ENCODE assay signal across 10 cellular contexts in genomic region chr17:8807070-8807550, GRCh38. TPM values are rescaled to one million over a fixed set of nuclear protein-coding genes. Genes with fewer than 3 reads are reported as not detected.
A peak's percentile ranks its signal among the peaks of the same experiment; 100 is the strongest.
DNase-seq lines count a peak whose midpoint lies in the region; ATAC-seq, FAIRE-seq and TF ChIP-seq lines count a peak whose summit lies in the region.
"Had no signal": no experiment of that assay in that cellular context is flagged by ENCODE, and none has a peak within 500 bp of the region (broad histone marks: within the 10 kb centered on the region; RNA-seq: fewer than 3 reads in every experiment).

No MANE protein-coding gene starts in this region.

- peaks cover 15% of the 10 kb centered on the region for H3K27me3 Mint-ChIP-seq in endodermal cell (ENCODE audit: insufficient read depth)

- no peak overlapping the region for H3K4me3 ChIP-seq in endodermal cell (ENCODE audit: low read length)
- H3K4me3 ChIP-seq: pancreas had no signal

- DNase-seq in GM18507 (ENCODE audit: extremely low spot score, insufficient read length, low read depth): peak; percentile 74
- peak; percentile 51 for DNase-seq in endodermal cell
- no peak for DNase-seq in T-helper 9 cell
- DNase-seq in NCI-H128 (lab: John Stamatoyannopoulos, UW; ENCODE audit: unreplicated experiment): no peak
- no peak for DNase-seq in HCEC 1CT
- DNase-seq in activated CD4-positive, alpha-beta T cell treated with anti-CD3 and anti-CD28 coated beads, Interleukin-2, amount 50 U/mL, for 4 hours: no peak
- DNase-seq: pancreas had no signal

- peaks cover 29% of the 10 kb centered on the region for H3K9me3 ChIP-seq in endodermal cell (ENCODE audit: control insufficient read depth, low read length)
- H3K9me3 ChIP-seq: pancreas had no signal

- H3K27me3 ChIP-seq in endodermal cell (ENCODE audit: control insufficient read depth, insufficient read depth, low read length, poor library complexity, severe bottlenecking): no peaks in the 10 kb centered on the region
- H3K27me3 ChIP-seq: pancreas had no signal

- H3K9me3 Mint-ChIP-seq in endodermal cell: peaks cover 26% of the 10 kb centered on the region

- H3K9ac ChIP-seq in endodermal cell (ENCODE audit: extremely low read depth, low read length, poor library complexity, severe bottlenecking): no peak overlapping the region

- FAIRE-seq in GM18507 (lab: Jason Lieb, UNC): peak; percentile 99
- FAIRE-seq: pancreas had no signal

- peaks cover 16% of the 10 kb centered on the region for H3K36me3 Mint-ChIP-seq in endodermal cell (ENCODE audit: low read depth)

- no peak overlapping the region for H3K27ac ChIP-seq in endodermal cell (ENCODE audit: low read depth, low read length)

- H3K36me3 ChIP-seq in endodermal cell (ENCODE audit: control insufficient read depth, insufficient read depth, low read length): no peaks in the 10 kb centered on the region
- H3K36me3 ChIP-seq: pancreas had no signal

- H3K4me3 Mint-ChIP-seq in endodermal cell: no peak overlapping the region

- no peak overlapping the region for H3K27ac Mint-ChIP-seq in endodermal cell

- 81 to 88% methylated on average over 3 to 4 of the region's 4 CpGs for WGBS in endodermal cell (ENCODE audit: insufficient coverage in 1 of 2, insufficient read length in 1 of 2), 2 experiments

- H3K4me1 Mint-ChIP-seq in endodermal cell: peaks cover 2% of the 10 kb centered on the region

- no peak for TF ChIP-seq CTCF in endodermal cell (conservative IDR thresholded peaks at IDR 0.05)

- ATAC-seq in GM21576 (IDR thresholded peaks at IDR 0.05; ENCODE audit: unreplicated experiment) (peak; percentile 91), HG03575 (IDR thresholded peaks at IDR 0.05; ENCODE audit: extremely low read depth, insufficient number of reproducible peaks, low FRiP score, unreplicated experiment) (peak; percentile 53)

- H3K4me1 ChIP-seq in endodermal cell (ENCODE audit: control insufficient read depth, insufficient read depth, low read length): no peaks in the 10 kb centered on the region
- H3K4me1 ChIP-seq: pancreas had no signal

RNA-seq across cellular contexts. Expression of gene MFSD6L, which starts 7.9 kb away (rescaled TPM):
- total RNA-seq in endodermal cell: 1 to 10 TPM; 3.3 to 5.1 TPM
- polyA plus RNA-seq in endodermal cell (2013, experiment 1 of 2): 0.25 TPM
- polyA plus RNA-seq in endodermal cell (2013, experiment 2 of 2): 0.25 TPM
- total RNA-seq: LHCN-M2 had no signal

RNA-seq across cellular contexts. Expression of gene SPDYE4, which starts 48.8 kb away (rescaled TPM):
- not detected for total RNA-seq in endodermal cell
- not detected for polyA plus RNA-seq in endodermal cell (2013, experiment 1 of 2)
- polyA plus RNA-seq in endodermal cell (2013, experiment 2 of 2): not detected
- total RNA-seq: LHCN-M2 had no signal
- polyA plus RNA-seq: pancreas had no signal

Comparison
In these comparisons a context has a peak if more than half of its experiments do, and no peak if none do; other contexts are left out.
1. DNase-seq: peak in GM18507 (single experiment) and endodermal cell (single experiment); none in T-helper 9 cell (single experiment), NCI-H128 (single experiment), HCEC 1CT (single experiment) and activated CD4-positive, alpha-beta T cell treated with anti-CD3 and anti-CD28 coated beads, Interleukin-2, amount 50 U/mL, for 4 hours (0 of 2).